Comparison of ENCODE assay signal across 13 cellular contexts in genomic region chr19:57546513-57546912, GRCh38. TPM values are rescaled to one million over a fixed set of nuclear protein-coding genes. Genes with fewer than 3 reads are reported as not detected.
DNase-seq lines count a peak whose midpoint lies in the region; ATAC-seq, FAIRE-seq and TF ChIP-seq lines count a peak whose summit lies in the region.
"Had no signal": no experiment of that assay in that cellular context is flagged by ENCODE, and none has a peak within 500 bp of the region (broad histone marks: within the 10 kb centered on the region; RNA-seq: fewer than 3 reads in every experiment).

No MANE protein-coding gene starts in this region.

- TF ChIP-seq RAD21 in K562 (CRISPR knock-in tag; conservative IDR thresholded peaks at IDR 0.05 in 1 of 2, IDR thresholded peaks at IDR 0.05 in 1 of 2) (no peak), SK-N-SH (IDR thresholded peaks at IDR 0.05; ENCODE audit: low read length) (no peak)

- H3K9me3 Mint-ChIP-seq in CD8-positive, alpha-beta T cell: peaks cover 69% of the 10 kb centered on the region
- H3K9me3 Mint-ChIP-seq in endothelial cell (ENCODE audit: unreplicated experiment): peaks cover 12% of the 10 kb centered on the region

- FAIRE-seq in K562 (lab: Jason Lieb, UNC) (no peak), H54 (lab: Jason Lieb, UNC) (no peak)
- FAIRE-seq: A549 had no signal

- H3K79me2 ChIP-seq in K562 (ENCODE audit: control insufficient read depth, insufficient read depth, low read length): no peaks in the 10 kb centered on the region
- peaks cover 4% of the 10 kb centered on the region; the same call in 1 of the 2 replicates for H3K79me2 ChIP-seq in SK-N-SH (ENCODE audit: insufficient read depth)

- no peak overlapping the region for H3K9ac ChIP-seq in K562 (ENCODE audit: insufficient read depth in 1 of 2, low read depth in 2 of 2, low read length in 2 of 2)
- no peak overlapping the region for H3K9ac ChIP-seq in subcutaneous abdominal adipose tissue (ENCODE audit: low read length in 5 of 5)
- H3K9ac ChIP-seq in SK-N-SH: no peak overlapping the region

- peaks cover 98% of the 10 kb centered on the region for H3K36me3 Mint-ChIP-seq in CD8-positive, alpha-beta T cell
- H3K36me3 Mint-ChIP-seq in endothelial cell (ENCODE audit: low read depth, unreplicated experiment): peaks cover 92% of the 10 kb centered on the region

- H3K27ac Mint-ChIP-seq in CD8-positive, alpha-beta T cell: no peak overlapping the region
- no peak overlapping the region for H3K27ac Mint-ChIP-seq in endothelial cell (ENCODE audit: unreplicated experiment)
- H3K27ac Mint-ChIP-seq: CD4-positive, alpha-beta memory T cell; H9; HFFc6 had no signal

- H3F3A ChIP-seq in SK-N-SH (replicated peaks; ENCODE audit: insufficient read depth): peaks cover 2% of the 10 kb centered on the region

- peak overlapping the region; percentile 4 for H3K4me3 ChIP-seq in CD8-positive, alpha-beta T cell (ENCODE audit: low read depth, low read length)
- H3K4me3 ChIP-seq in K562 (no peak overlapping the region), subcutaneous abdominal adipose tissue (ENCODE audit: low read depth in 1 of 5, low read length in 5 of 5) (peak overlapping the region; percentile 29 to 73 (median 49)), SK-N-SH (ENCODE audit: low read depth in 2 of 2, low read length in 1 of 2) (peak overlapping the region in 1 of 2 experiments; percentile 28; a peak in 1 of 4 replicates)
- H3K4me3 ChIP-seq: A549 had no signal

- no peak for TF ChIP-seq POLR2A in K562 (conservative IDR thresholded peaks at IDR 0.05)
- no peak for TF ChIP-seq POLR2A in H54 (IDR thresholded peaks at IDR 0.05; ENCODE audit: low read depth, low read length)

- H3K27me3 ChIP-seq in CD8-positive, alpha-beta T cell (ENCODE audit: insufficient read depth, low read length): no peaks in the 10 kb centered on the region
- no peaks in the 10 kb centered on the region for H3K27me3 ChIP-seq in K562 (ENCODE audit: control insufficient read depth in 2 of 2, insufficient read depth in 2 of 2, low read length in 2 of 2)
- H3K27me3 ChIP-seq in subcutaneous abdominal adipose tissue (ENCODE audit: control insufficient read depth in 5 of 5, insufficient read depth in 4 of 5, low read length in 5 of 5): no peaks in the 10 kb centered on the region
- H3K27me3 ChIP-seq in SK-N-SH (ENCODE audit: insufficient read depth): no peaks in the 10 kb centered on the region
- H3K27me3 ChIP-seq: BE2C had no signal

- H3K36me3 ChIP-seq in CD8-positive, alpha-beta T cell (ENCODE audit: insufficient read depth, low read length): peaks cover 43% of the 10 kb centered on the region
- H3K36me3 ChIP-seq in K562 (ENCODE audit: control insufficient read depth, insufficient read depth, low read length) (peaks cover 43% of the 10 kb centered on the region; the same call in 2 of the 3 replicates), subcutaneous abdominal adipose tissue (ENCODE audit: control insufficient read depth in 5 of 5, insufficient read depth in 5 of 5, low read length in 5 of 5) (peaks cover 66 to 95% (median 82%) of the 10 kb centered on the region in 5 donors), SK-N-SH (replicated peaks in 1 of 2; ENCODE audit: control insufficient read depth in 1 of 2, insufficient read depth in 2 of 2, low read length in 1 of 2) (peaks cover 80 to 100% of the 10 kb centered on the region in 2 experiments)

- no TSS peak for BruUV-seq in K562 (replicated peaks; lab: Mats Ljungman, UMichigan)

- H2AFZ ChIP-seq in K562 (ENCODE audit: low read depth, low read length) (no peak overlapping the region), SK-N-SH (ENCODE audit: low read depth) (no peak overlapping the region)

- intact Hi-C loops in CD8-positive, alpha-beta T cell (cut with DNase I, micrococcal nuclease): no loop called here
- intact Hi-C loops in K562 (cut with micrococcal nuclease) (no loop called here), cardiac septum (cut with DNase I) (no loop called here)

- in situ Hi-C loops in K562 (cut with MboI): no loop called here

- H3K4me2 ChIP-seq in K562 (ENCODE audit: insufficient read depth, low read length) (no peak overlapping the region), SK-N-SH (no peak overlapping the region)
- H3K4me2 ChIP-seq: A549 had no signal

- no peak for TF ChIP-seq CTCF in CD8-positive, alpha-beta T cell (IDR thresholded peaks at IDR 0.05)
- no peak for TF ChIP-seq CTCF in K562 (IDR thresholded peaks at IDR 0.05 in 2 of 3, conservative IDR thresholded peaks at IDR 0.05 in 1 of 3; ENCODE audit: insufficient read depth in 2 of 3, low read depth in 1 of 3, low read length in 3 of 3)
- no peak for TF ChIP-seq CTCF in endothelial cell (IDR thresholded peaks at IDR 0.05; ENCODE audit: unreplicated experiment)
- TF ChIP-seq CTCF in SK-N-SH (IDR thresholded peaks at IDR 0.05): no peak

- H3K9me3 ChIP-seq in CD8-positive, alpha-beta T cell (ENCODE audit: low read length): peaks cover 77% of the 10 kb centered on the region
- peaks cover 5% of the 10 kb centered on the region for H3K9me3 ChIP-seq in K562 (replicated peaks; ENCODE audit: control insufficient read depth, insufficient read depth, low read depth, low read length)
- H3K9me3 ChIP-seq in subcutaneous abdominal adipose tissue (ENCODE audit: control insufficient read depth in 5 of 5, low read length in 5 of 5): peaks cover 81 to 99% (median 88%) of the 10 kb centered on the region in 5 donors
- H3K9me3 ChIP-seq in SK-N-SH: peaks cover 30% of the 10 kb centered on the region; the same call in 1 of the 2 replicates

- H3K27ac ChIP-seq in CD8-positive, alpha-beta T cell (ENCODE audit: low read depth, low read length): no peak overlapping the region
- H3K27ac ChIP-seq in K562 (ENCODE audit: extremely low read depth, low read depth, low read length) (no peak overlapping the region), subcutaneous abdominal adipose tissue (ENCODE audit: low read depth, low read length) (no peak overlapping the region), SK-N-SH (ENCODE audit: low read depth in 2 of 2, low read length in 1 of 2) (no peak overlapping the region)
- H3K27ac ChIP-seq: A549 had no signal

- CTCF ChIA-PET in CD8-positive, alpha-beta T cell (lab: Charles Lee): no interaction called here
- CTCF ChIA-PET in K562 (lab: Yijun Ruan, JAX; ENCODE audit: low intra/inter-chr PET ratio): no interaction called here
- CTCF ChIA-PET in SK-N-SH (lab: Yijun Ruan, JAX): no interaction called here

- no peak for ATAC-seq in CD8-positive, alpha-beta T cell
- ATAC-seq in K562: no peak
- ATAC-seq: A549 had no signal

- 17% methylated on average over 1 of the region's 1 CpG for WGBS in K562 (ENCODE audit: insufficient coverage, low coverage, missing lambda C conversion rate)
- WGBS in SK-N-SH (ENCODE audit: low lambda C conversion rate): 88% methylated on average over 1 of the region's 1 CpG

- no peaks in the 10 kb centered on the region for H3K9me1 ChIP-seq in K562 (ENCODE audit: control insufficient read depth, insufficient read depth, low read length)

- no peaks in the 10 kb centered on the region for H3K4me1 ChIP-seq in CD8-positive, alpha-beta T cell (ENCODE audit: insufficient read depth, low read length)
- no peaks in the 10 kb centered on the region for H3K4me1 ChIP-seq in K562 (replicated peaks in 1 of 2; ENCODE audit: control insufficient read depth in 2 of 2, insufficient read depth in 2 of 2, low read length in 2 of 2)
- no peaks in the 10 kb centered on the region for H3K4me1 ChIP-seq in subcutaneous abdominal adipose tissue (ENCODE audit: control insufficient read depth in 5 of 5, insufficient read depth in 5 of 5, low read length in 5 of 5)
- H3K4me1 ChIP-seq in SK-N-SH (ENCODE audit: control insufficient read depth in 1 of 2, insufficient read depth in 2 of 2, low read depth in 1 of 2, low read length in 1 of 2): no peaks in the 10 kb centered on the region
- H3K4me1 ChIP-seq: A549, BE2C had no signal

- H3K4me1 Mint-ChIP-seq in CD8-positive, alpha-beta T cell (ENCODE audit: low read depth): no peaks in the 10 kb centered on the region
- H3K4me1 Mint-ChIP-seq in endothelial cell (ENCODE audit: unreplicated experiment): no peaks in the 10 kb centered on the region
- H3K4me1 Mint-ChIP-seq: CD4-positive, alpha-beta memory T cell; H9 had no signal

- H4K20me1 ChIP-seq in K562 (replicated peaks; ENCODE audit: control insufficient read depth, insufficient read depth, low read length): no peaks in the 10 kb centered on the region
- no peaks in the 10 kb centered on the region for H4K20me1 ChIP-seq in SK-N-SH (ENCODE audit: insufficient read depth)

- TF ChIP-seq EP300 in K562 (IDR thresholded peaks at IDR 0.05; ENCODE audit: low read length) (no peak), SK-N-SH (IDR thresholded peaks at IDR 0.05; ENCODE audit: borderline replicate concordance in 1 of 2, low read depth in 1 of 2, low read length in 1 of 2) (no peak)

- no peaks in the 10 kb centered on the region for H3K9me2 ChIP-seq in SK-N-SH

- no peaks in the 10 kb centered on the region for H3K27me3 Mint-ChIP-seq in CD8-positive, alpha-beta T cell (ENCODE audit: low read depth)
- peaks cover 2% of the 10 kb centered on the region for H3K27me3 Mint-ChIP-seq in endothelial cell (ENCODE audit: unreplicated experiment)
- H3K27me3 Mint-ChIP-seq: CD4-positive, alpha-beta memory T cell had no signal

- no peak overlapping the region for H3K4me3 Mint-ChIP-seq in CD8-positive, alpha-beta T cell
- peak overlapping the region; percentile 33 for H3K4me3 Mint-ChIP-seq in endothelial cell (ENCODE audit: unreplicated experiment)
- H3K4me3 Mint-ChIP-seq: H9, HFFc6 had no signal

- DNase-seq in CD8-positive, alpha-beta T cell: no peak
- DNase-seq in K562 (ENCODE audit: extremely low read depth in 1 of 4, low spot score in 3 of 4) (no peak), endothelial cell (ENCODE audit: low spot score) (no peak), cardiac septum (ENCODE audit: low spot score) (no peak), SK-N-SH (no peak), H54 (ENCODE audit: insufficient read length, low spot score) (no peak)
- DNase-seq: BE2C; CD4-positive, alpha-beta memory T cell; DMS 273 treated with DMSO at 0.1 percent for 48 hours; H9; HFFc6 had no signal

- POLR2A ChIA-PET in CD8-positive, alpha-beta T cell (lab: Charles Lee): no interaction called here
- POLR2A ChIA-PET in K562 (lab: Yijun Ruan, JAX) (no interaction called here), SK-N-SH (lab: Yijun Ruan, JAX) (no interaction called here)

RNA-seq across cellular contexts. Expression of gene ZNF550, which starts 13.2 kb away (rescaled TPM):
- total RNA-seq in CD8-positive, alpha-beta T cell: 10 to 100 TPM; 15.4 to 17.6 TPM
- total RNA-seq in K562 (2011; cell fraction: chromatin; rRNA removed; ENCODE audit: low replicate concordance): 26.0 and 36.4 TPM in 2 replicates
- 29.0 and 29.5 TPM in 2 replicates for total RNA-seq in K562 (2011; cell fraction: nucleolus; rRNA removed)
- total RNA-seq in K562 (2011; cell fraction: nucleoplasm; rRNA removed): 17.0 and 21.4 TPM in 2 replicates
- total RNA-seq in K562 (2014; rRNA removed): 3.9 and 5.0 TPM in 2 replicates
- 5.1 and 6.4 TPM in 2 replicates for total RNA-seq in K562 (2014; rRNA removed; fragmentation: Illumina TruSeq; extraction: Trizol)
- 3.5 TPM in 2 replicates for total RNA-seq in K562 (2015; rRNA removed; fragmentation: Illumina TruSeq; extraction: Trizol)
- 4.8 and 5.2 TPM in 2 replicates for total RNA-seq in K562 (2021)
- 11.8 and 12.8 TPM in 2 replicates for polyA plus RNA-seq in K562 (2011; rRNA removed)
- 3.4 and 6.3 TPM in 2 replicates for polyA plus RNA-seq in K562 (2011; cell fraction: cytosol; rRNA removed)
- 12.8 and 16.3 TPM in 2 replicates for polyA plus RNA-seq in K562 (2011; cell fraction: nucleus; rRNA removed)
- 3.1 and 3.2 TPM in 2 replicates for polyA plus RNA-seq in K562 (2012)
- 4.4 and 4.6 TPM in 2 replicates for polyA plus RNA-seq in K562 (2014; fragmentation: Illumina TruSeq; extraction: Trizol)
- polyA plus RNA-seq in K562 (2014; fragmentation: Nextera tagmentation; extraction: Ambion mirVana): 1 to 10 TPM; 1.6 to 1.7 TPM
- polyA plus RNA-seq in K562 (2014; rRNA removed): 4.3 and 5.0 TPM in 2 replicates
- 15.3 and 17.1 TPM in 2 replicates for polyA minus RNA-seq in K562 (2011; rRNA and poly(A)+ RNA removed)
- polyA minus RNA-seq in K562 (2011; cell fraction: cytosol; rRNA and poly(A)+ RNA removed): 4.3 and 5.9 TPM in 2 replicates
- 10.9 and 17.0 TPM in 2 replicates for polyA minus RNA-seq in K562 (2011; cell fraction: nucleus; rRNA and poly(A)+ RNA removed)
- total RNA-seq in endothelial cell (ENCODE audit: unreplicated experiment): 15.3 TPM
- 9.9 TPM for total RNA-seq in cardiac septum
- 5.7 and 7.1 TPM in 2 replicates for polyA plus RNA-seq in SK-N-SH (2012; rRNA removed)
- polyA plus RNA-seq in SK-N-SH (2012; cell fraction: cytosol; rRNA removed): 4.2 and 5.0 TPM in 2 replicates
- 7.7 and 12.2 TPM in 2 replicates for polyA plus RNA-seq in SK-N-SH (2012; cell fraction: nucleus; rRNA removed)

RNA-seq across cellular contexts. Expression of gene ZNF549, which starts 19.4 kb away (rescaled TPM):
- total RNA-seq in CD8-positive, alpha-beta T cell: 10 to 100 TPM; 14.6 to 17.1 TPM
- total RNA-seq in K562 (2011; cell fraction: chromatin; rRNA removed; ENCODE audit: low replicate concordance): 1.4 and 2.8 TPM in 2 replicates
- total RNA-seq in K562 (2011; cell fraction: nucleolus; rRNA removed): 1.0 and 1.6 TPM in 2 replicates
- 1.3 and 1.4 TPM in 2 replicates for total RNA-seq in K562 (2011; cell fraction: nucleoplasm; rRNA removed)
- total RNA-seq in K562 (2014; rRNA removed) (0.16 and 0.18 TPM in 2 replicates), K562 (2014; rRNA removed; fragmentation: Illumina TruSeq; extraction: Trizol) (0.29 and 0.48 TPM in 2 replicates), K562 (2015; rRNA removed; fragmentation: Illumina TruSeq; extraction: Trizol) (0.11 and 0.25 TPM in 2 replicates), K562 (2021) (0.22 TPM in 2 replicates), endothelial cell (ENCODE audit: unreplicated experiment) (10.6 TPM), cardiac septum (3.6 TPM)
- polyA plus RNA-seq in K562 (2011; rRNA removed) (0.08 and 0.68 TPM in 2 replicates), K562 (2014; fragmentation: Illumina TruSeq; extraction: Trizol) (0.25 and 0.29 TPM in 2 replicates), K562 (2014; fragmentation: Nextera tagmentation; extraction: Ambion mirVana) (under 1 TPM; 0.03 to 0.14 TPM), K562 (2014; rRNA removed) (0.12 and 0.25 TPM in 2 replicates), SK-N-SH (2012; rRNA removed) (2.4 and 3.3 TPM in 2 replicates)
- polyA plus RNA-seq in K562 (2011; cell fraction: cytosol; rRNA removed): 0.03 and 0.52 TPM in 2 replicates
- polyA plus RNA-seq in K562 (2011; cell fraction: nucleus; rRNA removed): 0.50 TPM in 1 of 2 replicates, not detected in the other
- polyA plus RNA-seq in K562 (2012): 0.21 and 0.37 TPM in 2 replicates
- 0.03 and 1.1 TPM in 2 replicates for polyA minus RNA-seq in K562 (2011; rRNA and poly(A)+ RNA removed)
- polyA minus RNA-seq in K562 (2011; cell fraction: cytosol; rRNA and poly(A)+ RNA removed): 0.48 TPM in 1 of 2 replicates, not detected in the other
- polyA minus RNA-seq in K562 (2011; cell fraction: nucleus; rRNA and poly(A)+ RNA removed): 0.54 TPM in 1 of 2 replicates, not detected in the other
- 2.7 TPM in 2 replicates for polyA plus RNA-seq in SK-N-SH (2012; cell fraction: cytosol; rRNA removed)
- 3.1 and 6.3 TPM in 2 replicates for polyA plus RNA-seq in SK-N-SH (2012; cell fraction: nucleus; rRNA removed)

RNA-seq across cellular contexts. Expression of gene ZNF416, which starts 32.2 kb away (rescaled TPM):
- total RNA-seq in CD8-positive, alpha-beta T cell: 1 to 10 TPM; 7.7 to 8.2 TPM
- 4.9 and 8.5 TPM in 2 replicates for total RNA-seq in K562 (2011; cell fraction: chromatin; rRNA removed; ENCODE audit: low replicate concordance)
- 5.0 and 7.2 TPM in 2 replicates for total RNA-seq in K562 (2011; cell fraction: nucleolus; rRNA removed)
- total RNA-seq in K562 (2011; cell fraction: nucleoplasm; rRNA removed): 4.7 and 4.8 TPM in 2 replicates
- total RNA-seq in K562 (2014; rRNA removed) (0.78 and 1.1 TPM in 2 replicates), K562 (2014; rRNA removed; fragmentation: Illumina TruSeq; extraction: Trizol) (1.2 and 1.6 TPM in 2 replicates), K562 (2015; rRNA removed; fragmentation: Illumina TruSeq; extraction: Trizol) (1.1 and 1.2 TPM in 2 replicates), K562 (2021) (1.3 and 1.6 TPM in 2 replicates), endothelial cell (ENCODE audit: unreplicated experiment) (10.9 TPM), cardiac septum (4.8 TPM)
- polyA plus RNA-seq in K562 (2011; rRNA removed) (1.3 and 2.0 TPM in 2 replicates), K562 (2014; fragmentation: Illumina TruSeq; extraction: Trizol) (1.3 and 1.5 TPM in 2 replicates), K562 (2014; fragmentation: Nextera tagmentation; extraction: Ambion mirVana) (under 1 TPM; 0.20 to 0.27 TPM), K562 (2014; rRNA removed) (0.61 and 1.1 TPM in 2 replicates), SK-N-SH (2012; rRNA removed) (2.0 and 2.8 TPM in 2 replicates)
- 0.66 and 1.0 TPM in 2 replicates for polyA plus RNA-seq in K562 (2011; cell fraction: cytosol; rRNA removed)
- 1.6 and 1.8 TPM in 2 replicates for polyA plus RNA-seq in K562 (2011; cell fraction: nucleus; rRNA removed)
- 0.85 and 1.3 TPM in 2 replicates for polyA plus RNA-seq in K562 (2012)
- 3.9 and 4.7 TPM in 2 replicates for polyA minus RNA-seq in K562 (2011; rRNA and poly(A)+ RNA removed)
- 0.82 and 1.1 TPM in 2 replicates for polyA minus RNA-seq in K562 (2011; cell fraction: cytosol; rRNA and poly(A)+ RNA removed)
- 4.3 and 5.6 TPM in 2 replicates for polyA minus RNA-seq in K562 (2011; cell fraction: nucleus; rRNA and poly(A)+ RNA removed)
- 1.9 and 2.3 TPM in 2 replicates for polyA plus RNA-seq in SK-N-SH (2012; cell fraction: cytosol; rRNA removed)
- polyA plus RNA-seq in SK-N-SH (2012; cell fraction: nucleus; rRNA removed): 2.1 and 3.4 TPM in 2 replicates

RNA-seq across cellular contexts. Expression of gene ZIK1, which starts 37.4 kb away (rescaled TPM):
- 10 to 100 TPM; 10.0 to 12.8 TPM for total RNA-seq in CD8-positive, alpha-beta T cell
- total RNA-seq in K562 (2011; cell fraction: chromatin; rRNA removed; ENCODE audit: low replicate concordance): 0.32 and 0.81 TPM in 2 replicates
- total RNA-seq in K562 (2011; cell fraction: nucleolus; rRNA removed): 0.50 and 1.7 TPM in 2 replicates
- total RNA-seq in K562 (2011; cell fraction: nucleoplasm; rRNA removed): 0.29 and 0.46 TPM in 2 replicates
- 0.14 and 0.69 TPM in 2 replicates for total RNA-seq in K562 (2014; rRNA removed)
- 0.18 and 0.32 TPM in 2 replicates for total RNA-seq in K562 (2014; rRNA removed; fragmentation: Illumina TruSeq; extraction: Trizol)
- total RNA-seq in K562 (2015; rRNA removed; fragmentation: Illumina TruSeq; extraction: Trizol): 0.15 and 0.25 TPM in 2 replicates
- 0.16 and 0.27 TPM in 2 replicates for total RNA-seq in K562 (2021)
- 0.20 and 0.42 TPM in 2 replicates for polyA plus RNA-seq in K562 (2011; rRNA removed)
- 0.04 and 0.31 TPM in 2 replicates for polyA plus RNA-seq in K562 (2011; cell fraction: cytosol; rRNA removed)
- polyA plus RNA-seq in K562 (2011; cell fraction: nucleus; rRNA removed): 0.11 and 0.21 TPM in 2 replicates
- 0.16 and 0.36 TPM in 2 replicates for polyA plus RNA-seq in K562 (2012)
- 0.12 and 0.19 TPM in 2 replicates for polyA plus RNA-seq in K562 (2014; fragmentation: Illumina TruSeq; extraction: Trizol)
- polyA plus RNA-seq in K562 (2014; fragmentation: Nextera tagmentation; extraction: Ambion mirVana): under 1 TPM in 1 of 2 experiments, not detected in 1; 0.03 TPM
- polyA plus RNA-seq in K562 (2014; rRNA removed): 0.12 and 0.31 TPM in 2 replicates
- polyA minus RNA-seq in K562 (2011; rRNA and poly(A)+ RNA removed): 0.36 and 0.39 TPM in 2 replicates
- polyA minus RNA-seq in K562 (2011; cell fraction: cytosol; rRNA and poly(A)+ RNA removed): not detected in 2 replicates
- polyA minus RNA-seq in K562 (2011; cell fraction: nucleus; rRNA and poly(A)+ RNA removed): 0.22 and 0.40 TPM in 2 replicates
- 19.9 TPM for total RNA-seq in endothelial cell (ENCODE audit: unreplicated experiment)
- 4.5 TPM for total RNA-seq in cardiac septum
- 2.1 and 2.4 TPM in 2 replicates for polyA plus RNA-seq in SK-N-SH (2012; rRNA removed)
- 2.2 and 3.2 TPM in 2 replicates for polyA plus RNA-seq in SK-N-SH (2012; cell fraction: cytosol; rRNA removed)
- polyA plus RNA-seq in SK-N-SH (2012; cell fraction: nucleus; rRNA removed): 3.0 TPM in 2 replicates

RNA-seq across cellular contexts. Expression of gene ZNF773, which starts 46.8 kb away (rescaled TPM):
- 10 to 100 TPM; 16.9 to 17.5 TPM for total RNA-seq in CD8-positive, alpha-beta T cell
- total RNA-seq in K562 (2011; cell fraction: chromatin; rRNA removed; ENCODE audit: low replicate concordance): 4.6 and 6.2 TPM in 2 replicates
- 4.7 and 5.4 TPM in 2 replicates for total RNA-seq in K562 (2011; cell fraction: nucleolus; rRNA removed)
- 9.3 and 11.5 TPM in 2 replicates for total RNA-seq in K562 (2011; cell fraction: nucleoplasm; rRNA removed)
- total RNA-seq in K562 (2014; rRNA removed): under 0.01 TPM in 1 of 2 replicates, not detected in the other
- 0.35 and 0.58 TPM in 2 replicates for total RNA-seq in K562 (2014; rRNA removed; fragmentation: Illumina TruSeq; extraction: Trizol)
- total RNA-seq in K562 (2015; rRNA removed; fragmentation: Illumina TruSeq; extraction: Trizol): 0.04 TPM in 1 of 2 replicates, not detected in the other
- total RNA-seq in K562 (2021): 0.31 and 0.82 TPM in 2 replicates
- 0.87 and 2.0 TPM in 2 replicates for polyA plus RNA-seq in K562 (2011; rRNA removed)
- 1.2 and 1.6 TPM in 2 replicates for polyA plus RNA-seq in K562 (2011; cell fraction: cytosol; rRNA removed)
- 4.4 and 13.2 TPM in 2 replicates for polyA plus RNA-seq in K562 (2011; cell fraction: nucleus; rRNA removed)
- polyA plus RNA-seq in K562 (2012): 0.09 and 0.36 TPM in 2 replicates
- 0.31 and 0.66 TPM in 2 replicates for polyA plus RNA-seq in K562 (2014; fragmentation: Illumina TruSeq; extraction: Trizol)
- under 1 TPM in 1 of 2 experiments, not detected in 1; 0.04 TPM for polyA plus RNA-seq in K562 (2014; fragmentation: Nextera tagmentation; extraction: Ambion mirVana)
- polyA plus RNA-seq in K562 (2014; rRNA removed): 0.30 and 0.35 TPM in 2 replicates
- polyA minus RNA-seq in K562 (2011; rRNA and poly(A)+ RNA removed): 0.48 and 1.9 TPM in 2 replicates
- 1.5 TPM in 1 of 2 replicates, not detected in the other for polyA minus RNA-seq in K562 (2011; cell fraction: cytosol; rRNA and poly(A)+ RNA removed)
- 1.9 and 2.0 TPM in 2 replicates for polyA minus RNA-seq in K562 (2011; cell fraction: nucleus; rRNA and poly(A)+ RNA removed)
- total RNA-seq in endothelial cell (ENCODE audit: unreplicated experiment): 9.7 TPM
- total RNA-seq in cardiac septum: 5.5 TPM
- polyA plus RNA-seq in SK-N-SH (2012; rRNA removed): 6.6 and 9.0 TPM in 2 replicates
- polyA plus RNA-seq in SK-N-SH (2012; cell fraction: cytosol; rRNA removed): 4.7 and 5.2 TPM in 2 replicates
- polyA plus RNA-seq in SK-N-SH (2012; cell fraction: nucleus; rRNA removed): 17.7 and 22.1 TPM in 2 replicates
